8 cellular contexts compared by ENCODE assay signal in the genomic region with DNA sequence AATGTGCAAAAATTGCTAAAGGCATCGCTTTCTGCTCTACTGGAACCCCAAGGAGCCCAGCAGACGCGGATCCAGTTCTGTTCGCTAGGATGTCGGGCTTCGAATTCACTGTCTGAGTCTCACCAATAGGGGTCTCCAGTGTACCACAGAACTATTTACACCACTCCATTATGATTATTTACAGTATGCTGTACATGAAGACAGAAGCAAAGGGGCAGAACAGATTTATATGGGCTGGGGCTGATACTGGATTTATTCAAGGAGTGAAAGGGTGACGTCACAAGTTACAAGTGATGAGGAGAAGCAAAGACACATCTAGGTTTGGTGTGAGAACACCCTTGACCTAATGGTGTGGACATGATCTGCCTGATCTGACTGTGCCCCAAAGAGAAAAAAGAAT.
DNase-seq lines count a peak whose midpoint lies in the region; ATAC-seq and TF ChIP-seq lines count a peak whose summit lies in the region.

No MANE protein-coding gene starts in this region.

- no peak overlapping the region for H3K27ac ChIP-seq in neutrophil

- H3K4me1 ChIP-seq in neutrophil (ENCODE audit: control insufficient read depth in 1 of 2, insufficient read depth in 1 of 2, low read depth in 1 of 2, low read length in 1 of 2), result peaks cover 8 to 20% of the 10 kb centered on the region in 2 experiments

- H3K27me3 ChIP-seq in neutrophil, result peaks cover 36% of the 10 kb centered on the region

- no peak overlapping the region for H3K4me3 ChIP-seq in fibroblast of pulmonary artery (replicated peaks; ENCODE audit: low read depth, low read length)
- no peak overlapping the region for H3K4me3 ChIP-seq in neutrophil (ENCODE audit: low read depth in 1 of 2, low read length in 1 of 2)

- H3K36me3 ChIP-seq in neutrophil, result no peaks in the 10 kb centered on the region

- TF ChIP-seq CTCF in fibroblast of pulmonary artery (IDR thresholded peaks at IDR 0.05; ENCODE audit: low read length, missing control alignments), result peak; percentile 85
- TF ChIP-seq CTCF in neutrophil (IDR thresholded peaks at IDR 0.05), result peak; percentile 61

- no peaks in the 10 kb centered on the region for H3K9me3 ChIP-seq in neutrophil

- ATAC-seq in HG02759 (IDR thresholded peaks at IDR 0.05; ENCODE audit: unreplicated experiment) (peak; percentile 71), GM21447 (IDR thresholded peaks at IDR 0.05; ENCODE audit: unreplicated experiment) (no peak)

- DNase-seq in activated T-cell treated with anti-CD3 and anti-CD28 coated beads for 48 hours (ENCODE audit: low read depth) (peak; percentile 1), NCI-H146 treated with DMSO at 0.1 percent for 48 hours (lab: John Stamatoyannopoulos, UW; ENCODE audit: unreplicated experiment) (peak; percentile 76), T1000 (lab: John Stamatoyannopoulos, UW) (peak; percentile 3), fibroblast of pulmonary artery (ENCODE audit: low read depth) (peak; percentile 60)
- no peak for DNase-seq in activated T-cell treated with anti-CD3 and anti-CD28 coated beads, Interleukin-2, amount 50 U/mL, for 1 hour
